Comparison of ENCODE assay signal across 1 cellular context in genomic region chr6:16712931-16713484, GRCh38.
TF ChIP-seq lines count a peak whose summit lies in the region.

No MANE protein-coding gene starts in this region.

TF ChIP-seq in GM23338, 12 proteins besides CTCF, POLR2A, EP300 and RAD21 (continued from another document):
- no peak for TF ChIP-seq ZNF462 (CRISPR knock-in tag; IDR thresholded peaks at IDR 0.05)
- no peak for TF ChIP-seq CREB1 (CRISPR knock-in tag; IDR thresholded peaks at IDR 0.05; ENCODE audit: low read depth)
